Comparison of ENCODE assay signal across 27 cellular contexts in genomic region chr11:133441964-133442660, GRCh38.
"Had no signal": no experiment of that assay in that cellular context is flagged by ENCODE, and none has a peak within 500 bp of the region (broad histone marks: within the 10 kb centered on the region; RNA-seq: fewer than 3 reads in every experiment).

No MANE protein-coding gene starts in this region.

- H3K4me3 ChIP-seq: adrenal gland, body of pancreas, breast epithelium had no signal

- H3K27me3 ChIP-seq: adrenal gland, body of pancreas, breast epithelium had no signal

- H3K27me3 Mint-ChIP-seq: activated CD4-positive, alpha-beta T cell treated with anti-CD3 and anti-CD28 coated beads for 36 hours; activated CD4-positive, alpha-beta T cell treated with anti-CD3 and anti-CD28 coated beads, Interleukin-2, amount 10 ng/mL, durations not matched to agents 7 days and 5 days had no signal

- H3K36me3 Mint-ChIP-seq: activated naive CD4-positive, alpha-beta T cell treated with anti-CD3 and anti-CD28 coated beads, Interleukin-2, amount 50 U/mL, for 72 hours had no signal

- H3K9me3 ChIP-seq: adrenal gland, body of pancreas, breast epithelium had no signal

- H3K4me1 ChIP-seq: adrenal gland, body of pancreas, breast epithelium had no signal

- H3K36me3 ChIP-seq: adrenal gland, breast epithelium had no signal

- H3K4me1 Mint-ChIP-seq: activated CD4-positive, alpha-beta T cell treated with anti-CD3 and anti-CD28 coated beads for 36 hours; activated CD4-positive, alpha-beta T cell treated with anti-CD3 and anti-CD28 coated beads, Interleukin-2, amount 10 ng/mL, durations not matched to agents 7 days and 5 days had no signal

- H3K27ac ChIP-seq: adrenal gland, body of pancreas, breast epithelium had no signal

- DNase-seq: activated CD4-positive, alpha-beta T cell treated with anti-CD3 and anti-CD28 coated beads for 36 hours; activated CD4-positive, alpha-beta T cell treated with anti-CD3 and anti-CD28 coated beads, Interleukin-2, amount 10 ng/mL, durations not matched to agents 7 days and 5 days; activated CD4-positive, alpha-beta T cell treated with anti-CD3 and anti-CD28 coated beads, Interleukin-2, amount 50 U/mL, for 48 hours; activated CD8-positive, alpha-beta memory T cell treated with anti-CD3 and anti-CD28 coated beads, Interleukin-2, amount 50 U/mL, for 4 hours; activated gamma-delta T cell treated with Interleukin-2 at 50 U/mL for 16 hours; activated naive CD4-positive, alpha-beta T cell treated with anti-CD3 and anti-CD28 coated beads for 36 hours; activated T-cell treated with anti-CD3 and anti-CD28 coated beads for 4 hours; activated T-cell treated with anti-CD3 and anti-CD28 coated beads, Interleukin-2, amount 50 U/mL, for 4 hours; adrenal gland; body of pancreas; NCI-H1092 treated with DMSO at 0.1 percent for 48 hours; NCI-H1417; NCI-H146; NCI-H187; NCI-H2029 treated with DMSO at 0.1 percent for 48 hours; NCI-H2107; NCI-H2171; NCI-H510A; NCI-H526; NCI-H748 treated with DMSO at 0.1 percent for 48 hours; Right ventricle myocardium superior; T1000 had no signal

- ATAC-seq: activated CD4-positive, alpha-beta T cell treated with anti-CD3 and anti-CD28 coated beads for 36 hours; activated CD4-positive, CD25-positive, alpha-beta regulatory T cell treated with anti-CD3 and anti-CD28 coated beads, Interleukin-2, amount 50 U/mL, for 24 hours; activated naive CD4-positive, alpha-beta T cell treated with anti-CD3 and anti-CD28 coated beads, Interleukin-2, amount 50 U/mL, for 72 hours; activated T-cell treated with anti-CD3 and anti-CD28 coated beads, Interleukin-2, amount 50 U/mL, for 4 hours; body of pancreas had no signal

- H3K9me3 Mint-ChIP-seq: activated CD4-positive, alpha-beta T cell treated with anti-CD3 and anti-CD28 coated beads, Interleukin-2, amount 10 ng/mL, durations not matched to agents 7 days and 5 days; activated naive CD4-positive, alpha-beta T cell treated with anti-CD3 and anti-CD28 coated beads for 36 hours; activated T-cell treated with anti-CD3 and anti-CD28 coated beads, Interleukin-2, amount 50 U/mL, for 4 hours; activated T-helper 1 cell treated with anti-CD3 and anti-CD28 coated beads, Interleukin-12 subunit alpha, Interleukin-12 subunit beta, Interleukin-2, Interleukin-4 antibody, amounts not matched to agents 30 ng/mL and 10 ng/mL and 1 ng/mL, durations not matched to agents 14 hours and 24 hours and 36 hours had no signal

- FAIRE-seq: astrocyte had no signal

- H3K27ac Mint-ChIP-seq: activated CD4-positive, alpha-beta T cell treated with anti-CD3 and anti-CD28 coated beads for 36 hours; activated CD4-positive, alpha-beta T cell treated with anti-CD3 and anti-CD28 coated beads, Interleukin-2, amount 10 ng/mL, durations not matched to agents 7 days and 5 days; activated naive CD4-positive, alpha-beta T cell treated with anti-CD3 and anti-CD28 coated beads for 36 hours; activated naive CD4-positive, alpha-beta T cell treated with anti-CD3 and anti-CD28 coated beads, Interleukin-2, amount 50 U/mL, for 72 hours; activated T-helper 1 cell treated with anti-CD3 and anti-CD28 coated beads, Interleukin-12 subunit alpha, Interleukin-12 subunit beta, Interleukin-2, Interleukin-4 antibody, amounts not matched to agents 30 ng/mL and 10 ng/mL and 1 ng/mL, durations not matched to agents 14 hours and 24 hours and 36 hours had no signal

- H3K4me3 Mint-ChIP-seq: activated CD4-positive, alpha-beta T cell treated with anti-CD3 and anti-CD28 coated beads for 36 hours; activated CD4-positive, alpha-beta T cell treated with anti-CD3 and anti-CD28 coated beads, Interleukin-2, amount 10 ng/mL, durations not matched to agents 7 days and 5 days; activated naive CD4-positive, alpha-beta T cell treated with anti-CD3 and anti-CD28 coated beads for 36 hours; activated T-cell treated with anti-CD3 and anti-CD28 coated beads, Interleukin-2, amount 50 U/mL, for 4 hours; activated T-helper 1 cell treated with anti-CD3 and anti-CD28 coated beads, Interleukin-12 subunit alpha, Interleukin-12 subunit beta, Interleukin-2, Interleukin-4 antibody, amounts not matched to agents 30 ng/mL and 10 ng/mL and 1 ng/mL, durations not matched to agents 14 hours and 24 hours and 36 hours had no signal
